In the genomic region with DNA sequence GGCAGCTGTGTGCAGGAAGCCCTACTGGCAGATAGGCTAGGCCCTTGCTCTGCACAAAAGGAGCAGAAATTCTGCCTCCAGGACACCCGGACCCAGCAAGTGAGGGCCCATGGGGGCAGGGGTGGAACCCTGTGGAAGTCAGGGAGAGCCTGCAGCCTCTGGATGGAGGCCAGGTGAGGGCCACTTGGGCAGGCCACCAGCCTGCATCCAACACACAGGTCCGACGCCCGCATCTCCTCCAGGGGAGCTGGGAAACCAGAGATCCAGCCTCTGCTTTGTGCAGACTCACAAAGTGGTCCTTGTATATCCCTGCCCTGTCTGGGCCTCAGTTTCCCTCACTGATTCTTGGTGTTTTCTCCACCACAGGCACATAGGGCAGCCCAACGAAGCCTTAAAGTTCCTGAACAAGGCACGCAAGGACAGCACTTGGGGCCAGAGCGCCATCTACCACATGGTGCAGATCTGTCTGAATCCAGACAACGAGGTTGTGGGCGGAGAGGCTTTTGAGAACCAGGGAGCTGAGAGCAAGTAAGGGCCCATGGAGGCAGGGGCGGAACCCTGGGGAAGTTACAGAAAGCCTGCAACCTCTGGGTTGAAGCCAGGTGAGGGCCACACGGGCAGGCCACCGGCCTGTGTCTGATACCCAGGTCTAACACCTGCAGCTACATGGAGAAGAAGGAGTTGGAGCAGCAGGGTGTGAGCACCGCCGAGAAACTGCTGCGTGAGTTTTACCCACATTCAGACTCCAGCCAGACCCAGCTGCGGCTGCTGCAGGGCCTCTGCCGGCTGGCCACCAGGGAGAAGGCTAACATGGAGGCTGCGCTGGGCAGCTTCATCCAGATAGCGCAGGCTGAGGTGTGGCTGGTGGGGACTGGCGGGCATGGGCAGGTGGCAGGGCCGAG, we compare ENCODE assay signal across 22 cellular contexts. TPM values are rescaled to one million over a fixed set of nuclear protein-coding genes. Genes with fewer than 3 reads are reported as not detected.
DNase-seq lines count a peak whose midpoint lies in the region; ATAC-seq and TF ChIP-seq lines count a peak whose summit lies in the region.
"Had no signal": no experiment of that assay in that cellular context is flagged by ENCODE, and none has a peak within 500 bp of the region (broad histone marks: within the 10 kb centered on the region; RNA-seq: fewer than 3 reads in every experiment).

No MANE protein-coding gene starts in this region.

- H3K4me1 Mint-ChIP-seq in activated CD8-positive, alpha-beta memory T cell treated with anti-CD3 and anti-CD28 coated beads, Interleukin-2, amount 10 ng/mL, durations not matched to agents 7 days and 5 days = peaks cover 11% of the 10 kb centered on the region
- H3K4me1 Mint-ChIP-seq in central memory CD8-positive, alpha-beta T cell = peaks cover 4% of the 10 kb centered on the region
- peaks cover 10% of the 10 kb centered on the region for H3K4me1 Mint-ChIP-seq in type B pancreatic cell (ENCODE audit: unreplicated experiment)

- H3K4me2 ChIP-seq in parathyroid adenoma (ENCODE audit: low read length) = no peak overlapping the region

- DNase-seq in activated CD8-positive, alpha-beta memory T cell treated with anti-CD3 and anti-CD28 coated beads, Interleukin-2, amount 50 U/mL, for 48 hours = peak; percentile 51
- no peak for DNase-seq in activated CD8-positive, alpha-beta memory T cell treated with anti-CD3 and anti-CD28 coated beads, Interleukin-2, amount 10 ng/mL, durations not matched to agents 7 days and 5 days
- no peak for DNase-seq in central memory CD8-positive, alpha-beta T cell (ENCODE audit: low spot score in 2 of 2)
- no peak for DNase-seq in type B pancreatic cell (ENCODE audit: extremely low spot score, unreplicated experiment)
- DNase-seq: activated gamma-delta T cell, gastrocnemius medialis, GM23248, Karpas-422, mucosa of descending colon, NCI-H1930, T-helper 9 cell had no signal

- H3K27me3 Mint-ChIP-seq in activated CD8-positive, alpha-beta memory T cell treated with anti-CD3 and anti-CD28 coated beads, Interleukin-2, amount 10 ng/mL, durations not matched to agents 7 days and 5 days = no peaks in the 10 kb centered on the region
- no peaks in the 10 kb centered on the region for H3K27me3 Mint-ChIP-seq in central memory CD8-positive, alpha-beta T cell
- H3K27me3 Mint-ChIP-seq in type B pancreatic cell = no peaks in the 10 kb centered on the region

- CTCF ChIA-PET in activated CD8-positive, alpha-beta memory T cell treated with anti-CD3 and anti-CD28 coated beads, Interleukin-2, amount 10 ng/mL, durations not matched to agents 7 days and 5 days (lab: Charles Lee) = interaction anchor here (1.2 kb wide), 1 partner anchor 155 kb away, joined by 4 read pairs; no protein-coding TSS in a partner anchor

- H3K27me3 ChIP-seq in parathyroid adenoma (ENCODE audit: control insufficient read depth, insufficient read depth, low read length) = no peaks in the 10 kb centered on the region
- H3K27me3 ChIP-seq: gastrocnemius medialis, neutrophil, vagina had no signal

- ATAC-seq in activated CD8-positive, alpha-beta memory T cell treated with anti-CD3 and anti-CD28 coated beads, Interleukin-2, amount 10 ng/mL, durations not matched to agents 7 days and 5 days = no peak
- no peak for ATAC-seq in central memory CD8-positive, alpha-beta T cell (replicated peaks; ENCODE audit: extremely low read depth, poor library complexity, severe bottlenecking)
- no peak for ATAC-seq in GM19395 (IDR thresholded peaks at IDR 0.05; ENCODE audit: unreplicated experiment)
- ATAC-seq: activated CD4-positive, CD25-positive, alpha-beta regulatory T cell treated with anti-CD3 and anti-CD28 coated beads, Interleukin-2, amount 50 U/mL, for 24 hours; esophagus mucosa; gastrocnemius medialis; left colon; mucosa of descending colon; Panc1 had no signal

- H2AFZ ChIP-seq in parathyroid adenoma = peak overlapping the region; percentile 18
- H2AFZ ChIP-seq: GM23248 had no signal

- H3K4me1 ChIP-seq in parathyroid adenoma = peaks cover 41% of the 10 kb centered on the region

- H3K36me3 Mint-ChIP-seq in activated CD8-positive, alpha-beta memory T cell treated with anti-CD3 and anti-CD28 coated beads, Interleukin-2, amount 10 ng/mL, durations not matched to agents 7 days and 5 days = peaks cover 5% of the 10 kb centered on the region
- H3K36me3 Mint-ChIP-seq in central memory CD8-positive, alpha-beta T cell (ENCODE audit: insufficient read depth) = peaks cover 37% of the 10 kb centered on the region
- H3K36me3 Mint-ChIP-seq in type B pancreatic cell = peaks cover 16% of the 10 kb centered on the region

- H3K9ac ChIP-seq in parathyroid adenoma = no peak overlapping the region
- H3K9ac ChIP-seq: GM23248 had no signal

- peak overlapping the region; percentile 53 for H3K27ac ChIP-seq in parathyroid adenoma
- H3K27ac ChIP-seq: C4-2B, GM23248, neutrophil, vagina had no signal

- no peak overlapping the region for H3K4me3 ChIP-seq in parathyroid adenoma (ENCODE audit: low read depth, low read length)
- H3K4me3 ChIP-seq: gastrocnemius medialis, GM23248, mucosa of descending colon, vagina had no signal

- TF ChIP-seq CTCF in parathyroid adenoma (IDR thresholded peaks at IDR 0.05) = no peak
- TF ChIP-seq CTCF in type B pancreatic cell (conservative IDR thresholded peaks at IDR 0.05) = no peak

- H3K4me3 Mint-ChIP-seq in activated CD8-positive, alpha-beta memory T cell treated with anti-CD3 and anti-CD28 coated beads, Interleukin-2, amount 10 ng/mL, durations not matched to agents 7 days and 5 days = no peak overlapping the region
- no peak overlapping the region for H3K4me3 Mint-ChIP-seq in central memory CD8-positive, alpha-beta T cell
- H3K4me3 Mint-ChIP-seq in type B pancreatic cell = no peak overlapping the region

- no peaks in the 10 kb centered on the region for H3K9me3 Mint-ChIP-seq in activated CD8-positive, alpha-beta memory T cell treated with anti-CD3 and anti-CD28 coated beads, Interleukin-2, amount 10 ng/mL, durations not matched to agents 7 days and 5 days (ENCODE audit: low read depth)
- H3K9me3 Mint-ChIP-seq in central memory CD8-positive, alpha-beta T cell = no peaks in the 10 kb centered on the region
- no peaks in the 10 kb centered on the region for H3K9me3 Mint-ChIP-seq in type B pancreatic cell

- H3K36me3 ChIP-seq in parathyroid adenoma (ENCODE audit: control insufficient read depth, insufficient read depth, low read length) = no peaks in the 10 kb centered on the region

- H3K9me3 ChIP-seq in parathyroid adenoma (ENCODE audit: control insufficient read depth, low read length) = no peaks in the 10 kb centered on the region
- H3K9me3 ChIP-seq: gastrocnemius medialis, mucosa of descending colon, neutrophil, vagina had no signal

- no peak overlapping the region for H3K27ac Mint-ChIP-seq in activated CD8-positive, alpha-beta memory T cell treated with anti-CD3 and anti-CD28 coated beads, Interleukin-2, amount 10 ng/mL, durations not matched to agents 7 days and 5 days
- H3K27ac Mint-ChIP-seq in central memory CD8-positive, alpha-beta T cell (ENCODE audit: low read depth) = peak overlapping the region; percentile 70
- no peak overlapping the region for H3K27ac Mint-ChIP-seq in type B pancreatic cell

- H3K79me2 ChIP-seq in parathyroid adenoma = peaks cover 2% of the 10 kb centered on the region

RNA-seq across cellular contexts. Expression of gene CSRNP1, which starts 16.6 kb away (rescaled TPM):
- total RNA-seq in activated CD8-positive, alpha-beta memory T cell treated with anti-CD3 and anti-CD28 coated beads, Interleukin-2, amount 10 ng/mL, durations not matched to agents 7 days and 5 days = 10 to 100 TPM; 15.6 to 20.2 TPM
- total RNA-seq in type B pancreatic cell (ENCODE audit: low replicate concordance) = 7.5 and 24.5 TPM in 2 replicates

RNA-seq across cellular contexts. Expression of gene TTC21A, which starts 29.3 kb away (rescaled TPM):
- 1 to 10 TPM; 1.9 to 8.3 TPM for total RNA-seq in activated CD8-positive, alpha-beta memory T cell treated with anti-CD3 and anti-CD28 coated beads, Interleukin-2, amount 10 ng/mL, durations not matched to agents 7 days and 5 days
- 9.8 and 10.3 TPM in 2 replicates for total RNA-seq in type B pancreatic cell (ENCODE audit: low replicate concordance)

RNA-seq across cellular contexts. Expression of gene GORASP1, which starts 29.4 kb away (rescaled TPM):
- 10 to 100 TPM; 28.8 to 32.0 TPM for total RNA-seq in activated CD8-positive, alpha-beta memory T cell treated with anti-CD3 and anti-CD28 coated beads, Interleukin-2, amount 10 ng/mL, durations not matched to agents 7 days and 5 days
- total RNA-seq in type B pancreatic cell (ENCODE audit: low replicate concordance) = 76.5 and 98.4 TPM in 2 replicates

RNA-seq across cellular contexts. Expression of gene XIRP1, which starts 55.6 kb away (rescaled TPM):
- 1 to 10 TPM in 1 of 2 experiments, under 1 TPM in 1; 0.06 to 1.0 TPM for total RNA-seq in activated CD8-positive, alpha-beta memory T cell treated with anti-CD3 and anti-CD28 coated beads, Interleukin-2, amount 10 ng/mL, durations not matched to agents 7 days and 5 days
- 0.12 TPM in 1 of 2 replicates, not detected in the other for total RNA-seq in type B pancreatic cell (ENCODE audit: low replicate concordance)
- total RNA-seq: esophagus mucosa, G401, GM23248, left colon, subcutaneous adipose tissue, vagina had no signal
